ENCODE assay signal across 12 cellular contexts in the genomic region with DNA sequence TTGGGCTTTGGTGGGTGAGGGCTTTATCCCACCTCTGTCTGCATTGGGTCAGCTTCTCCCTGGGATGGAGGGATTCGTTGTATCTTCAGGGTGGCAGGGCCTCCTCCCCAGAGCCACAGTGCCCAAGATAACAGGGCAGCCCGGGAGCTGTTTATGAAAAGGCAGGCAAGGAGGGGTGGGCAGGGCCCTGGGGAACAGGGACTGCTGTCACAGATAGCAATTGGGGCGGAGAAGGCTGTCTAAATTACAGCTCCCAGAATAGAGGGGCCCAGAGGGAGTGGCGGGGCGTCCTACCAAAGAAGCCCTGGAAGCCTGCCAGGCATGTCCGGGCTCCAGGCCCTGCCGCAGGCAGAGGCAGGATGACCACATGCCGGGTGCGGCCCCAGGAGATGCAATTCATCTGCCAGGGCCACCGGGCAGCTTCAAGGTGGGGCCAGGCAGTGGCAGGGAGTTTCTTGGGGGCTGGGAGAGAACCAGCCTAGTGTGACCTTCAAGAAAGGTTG. TPM values are rescaled to one million over a fixed set of nuclear protein-coding genes. Genes with fewer than 3 reads are reported as not detected.
DNase-seq lines count a peak whose midpoint lies in the region; ATAC-seq and TF ChIP-seq lines count a peak whose summit lies in the region.
"Had no signal": no experiment of that assay in that cellular context is flagged by ENCODE, and none has a peak within 500 bp of the region (broad histone marks: within the 10 kb centered on the region; RNA-seq: fewer than 3 reads in every experiment).

No MANE protein-coding gene starts in this region.

- no peaks in the 10 kb centered on the region for H3K9me3 ChIP-seq in BLaER1

- H3K27ac ChIP-seq in BLaER1: peak overlapping the region; percentile 42; the same call in 1 of the 2 replicates

- H3K4me3 ChIP-seq in BLaER1: peak overlapping the region; percentile 44; the same call in 1 of the 2 replicates

- TF ChIP-seq CTCF in chondrocyte (IDR thresholded peaks at IDR 0.05): no peak

- no peaks in the 10 kb centered on the region for H3K9me3 Mint-ChIP-seq in chondrocyte (ENCODE audit: low read depth)
- H3K9me3 Mint-ChIP-seq: activated CD4-positive, alpha-beta T cell treated with anti-CD3 and anti-CD28 coated beads, Interleukin-2, amount 10 ng/mL, durations not matched to agents 7 days and 5 days had no signal

- peaks cover 2% of the 10 kb centered on the region for H3K27me3 Mint-ChIP-seq in chondrocyte (ENCODE audit: low read depth)

- H3K27ac Mint-ChIP-seq in chondrocyte (ENCODE audit: unreplicated experiment): peak overlapping the region; percentile 49
- H3K27ac Mint-ChIP-seq: activated CD4-positive, alpha-beta T cell treated with anti-CD3 and anti-CD28 coated beads, Interleukin-2, amount 10 ng/mL, durations not matched to agents 7 days and 5 days; CD4-positive, CD25-positive, alpha-beta regulatory T cell had no signal

- H3K9ac ChIP-seq in BLaER1: peak overlapping the region; percentile 12; the same call in 1 of the 2 replicates

- peaks cover 61% of the 10 kb centered on the region for H3K4me1 ChIP-seq in BLaER1

- no peaks in the 10 kb centered on the region for H3K27me3 ChIP-seq in BLaER1

- no peak overlapping the region for H3K4me3 Mint-ChIP-seq in chondrocyte (ENCODE audit: unreplicated experiment)
- H3K4me3 Mint-ChIP-seq: activated CD4-positive, alpha-beta T cell treated with anti-CD3 and anti-CD28 coated beads, Interleukin-2, amount 10 ng/mL, durations not matched to agents 7 days and 5 days; CD4-positive, CD25-positive, alpha-beta regulatory T cell had no signal

- ATAC-seq in GM21786 (IDR thresholded peaks at IDR 0.05; ENCODE audit: unreplicated experiment) (no peak), GM18511 (IDR thresholded peaks at IDR 0.05; ENCODE audit: unreplicated experiment) (no peak)

- H3K36me3 ChIP-seq in BLaER1: no peaks in the 10 kb centered on the region

- no peaks in the 10 kb centered on the region for H4K20me1 ChIP-seq in BLaER1

- peak overlapping the region; percentile 86 for H3K4me2 ChIP-seq in BLaER1

- H3K4me1 Mint-ChIP-seq in chondrocyte (ENCODE audit: low read depth): peaks cover 11% of the 10 kb centered on the region
- H3K4me1 Mint-ChIP-seq: activated CD4-positive, alpha-beta T cell treated with anti-CD3 and anti-CD28 coated beads, Interleukin-2, amount 10 ng/mL, durations not matched to agents 7 days and 5 days; CD4-positive, CD25-positive, alpha-beta regulatory T cell had no signal

- H3K36me3 Mint-ChIP-seq in chondrocyte (ENCODE audit: low read depth): no peaks in the 10 kb centered on the region
- H3K36me3 Mint-ChIP-seq: CD4-positive, CD25-positive, alpha-beta regulatory T cell had no signal

- DNase-seq in NCI-H2227 treated with DMSO at 0.1 percent for 48 hours (lab: John Stamatoyannopoulos, UW) (peak; percentile 62), chondrocyte (ENCODE audit: low spot score) (no peak), myocyte (ENCODE audit: low read depth) (peak; percentile 95), HuH-7 (ENCODE audit: low spot score) (no peak), NCI-H446 treated with DMSO at 0.1 percent for 48 hours (lab: John Stamatoyannopoulos, UW) (no peak)
- DNase-seq: activated CD4-positive, alpha-beta T cell treated with anti-CD3 and anti-CD28 coated beads, Interleukin-2, amount 10 ng/mL, durations not matched to agents 7 days and 5 days; CD4-positive, CD25-positive, alpha-beta regulatory T cell; hippocampal formation had no signal

RNA-seq across cellular contexts. Expression of a gene that starts 18.8 kb away (rescaled TPM):
- total RNA-seq in chondrocyte (0.36 TPM in 1 of 3 replicates, not detected in the others), myocyte (12.0 and 22.4 TPM in 2 replicates)
- 3.7 TPM for polyA plus RNA-seq in myocyte (2012)
- total RNA-seq: activated CD4-positive, alpha-beta T cell treated with anti-CD3 and anti-CD28 coated beads, Interleukin-2, amount 10 ng/mL, durations not matched to agents 7 days and 5 days; CD4-positive, CD25-positive, alpha-beta regulatory T cell; HT-29 had no signal

RNA-seq across cellular contexts. Expression of a gene that starts 38.8 kb away (rescaled TPM):
- total RNA-seq in chondrocyte (not detected in 3 replicates), myocyte (not detected in 2 replicates)
- polyA plus RNA-seq in myocyte (2012): 0.19 TPM
- total RNA-seq: HT-29 had no signal

RNA-seq across cellular contexts. Expression of a gene that starts 39.0 kb away (rescaled TPM):
- total RNA-seq in chondrocyte (not detected in 3 replicates), myocyte (not detected in 2 replicates)
- not detected for polyA plus RNA-seq in myocyte (2012)
- total RNA-seq: HT-29 had no signal

Comparison
In these comparisons a context has a peak if more than half of its experiments do, and no peak if none do; other contexts are left out.
1. DNase-seq: peak in NCI-H2227 treated with DMSO at 0.1 percent for 48 hours (single experiment) and myocyte (single experiment); none in chondrocyte (single experiment), HuH-7 (single experiment) and NCI-H446 treated with DMSO at 0.1 percent for 48 hours (single experiment).